Comparison of ENCODE assay signal across 14 cellular contexts in the genomic region with DNA sequence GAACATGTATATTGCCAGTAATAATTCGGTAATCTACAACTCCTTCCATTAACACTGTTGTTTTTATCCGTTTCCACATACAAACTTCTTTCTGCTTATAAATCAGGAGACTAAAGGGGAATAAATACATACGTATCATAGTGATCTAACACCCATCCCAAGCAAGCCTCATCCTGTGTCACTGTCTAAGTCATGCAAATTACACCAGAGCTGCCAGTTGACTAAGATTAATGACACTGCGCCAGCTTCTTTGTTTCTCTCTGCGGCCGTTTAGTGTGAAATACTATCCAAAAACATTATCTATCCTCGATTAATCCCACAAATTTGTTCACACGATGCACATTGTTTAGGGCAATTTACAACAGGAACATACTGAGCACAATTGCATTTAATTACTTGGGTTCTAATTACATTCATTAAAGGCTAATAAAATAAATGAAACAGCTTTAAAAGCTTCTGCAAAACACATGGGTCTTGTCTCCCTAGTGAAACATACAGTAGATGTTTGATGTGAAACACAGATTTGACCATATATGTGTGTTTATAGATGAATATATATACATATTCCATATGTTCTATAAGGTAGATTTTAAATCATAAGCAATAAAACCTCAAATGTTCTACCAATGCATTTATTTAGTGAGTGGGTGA. TPM values are rescaled to one million over a fixed set of nuclear protein-coding genes. Genes with fewer than 3 reads are reported as not detected.
DNase-seq lines count a peak whose midpoint lies in the region; ATAC-seq and TF ChIP-seq lines count a peak whose summit lies in the region.
"Had no signal": no experiment of that assay in that cellular context is flagged by ENCODE, and none has a peak within 500 bp of the region (broad histone marks: within the 10 kb centered on the region; RNA-seq: fewer than 3 reads in every experiment).

No MANE protein-coding gene starts in this region.

- DNase-seq in DMS 273 (lab: John Stamatoyannopoulos, UW; ENCODE audit: unreplicated experiment) (peak; percentile 1), DMS 273 treated with DMSO at 0.1 percent for 48 hours (lab: John Stamatoyannopoulos, UW) (no peak), NCI-H2081 treated with DMSO at 0.1 percent for 48 hours (lab: John Stamatoyannopoulos, UW) (peak; percentile 37), astrocyte of the hippocampus (ENCODE audit: low read depth, low spot score) (peak; percentile 22), neural crest cell (ENCODE audit: low read depth, low spot score) (no peak), NCI-H2196 (lab: John Stamatoyannopoulos, UW; ENCODE audit: unreplicated experiment) (no peak)
- no peak for DNase-seq in activated T-helper 2 cell treated with anti-CD3 and anti-CD28 coated beads, Interferon-gamma antibody, Interleukin-2, Interleukin-4, amounts not matched to agents 10 μg/mL and 5 μg/mL and 100 μg/mL, durations not matched to agents 14 hours and 24 hours and 36 hours (ENCODE audit: low spot score)
- DNase-seq: activated CD8-positive, alpha-beta memory T cell treated with anti-CD3 and anti-CD28 coated beads for 24 hours; activated effector memory CD4-positive, alpha-beta T cell treated with anti-CD3 and anti-CD28 coated beads, Interleukin-2, amount 50 U/mL, for 16 hours; aorta; lower lobe of right lung had no signal

- H3K4me3 Mint-ChIP-seq in neural crest cell: peak overlapping the region; percentile 13
- H3K4me3 Mint-ChIP-seq in activated T-helper 2 cell treated with anti-CD3 and anti-CD28 coated beads, Interferon-gamma antibody, Interleukin-2, Interleukin-4, amounts not matched to agents 10 μg/mL and 5 μg/mL and 100 μg/mL, durations not matched to agents 14 hours and 24 hours and 36 hours (ENCODE audit: low read depth): no peak overlapping the region
- H3K4me3 Mint-ChIP-seq: dendritic cell treated with granulocyte-macrophage colony-stimulating factor and Interleukin-4, amounts not matched to agents 40 ng/mL and 50 ng/mL, for 4 days; nephron had no signal

- no peak for ATAC-seq in GM19023 (IDR thresholded peaks at IDR 0.05; ENCODE audit: unreplicated experiment)
- ATAC-seq: lower lobe of right lung had no signal

- peak overlapping the region; percentile 73 for H3K27ac Mint-ChIP-seq in neural crest cell (ENCODE audit: unreplicated experiment)
- no peak overlapping the region for H3K27ac Mint-ChIP-seq in activated T-helper 2 cell treated with anti-CD3 and anti-CD28 coated beads, Interferon-gamma antibody, Interleukin-2, Interleukin-4, amounts not matched to agents 10 μg/mL and 5 μg/mL and 100 μg/mL, durations not matched to agents 14 hours and 24 hours and 36 hours
- H3K27ac Mint-ChIP-seq: dendritic cell treated with granulocyte-macrophage colony-stimulating factor and Interleukin-4, amounts not matched to agents 40 ng/mL and 50 ng/mL, for 4 days had no signal

- no peaks in the 10 kb centered on the region for H3K9me3 Mint-ChIP-seq in neural crest cell
- H3K9me3 Mint-ChIP-seq in activated T-helper 2 cell treated with anti-CD3 and anti-CD28 coated beads, Interferon-gamma antibody, Interleukin-2, Interleukin-4, amounts not matched to agents 10 μg/mL and 5 μg/mL and 100 μg/mL, durations not matched to agents 14 hours and 24 hours and 36 hours: no peaks in the 10 kb centered on the region
- H3K9me3 Mint-ChIP-seq: dendritic cell treated with granulocyte-macrophage colony-stimulating factor and Interleukin-4, amounts not matched to agents 40 ng/mL and 50 ng/mL, for 4 days; nephron had no signal

- TF ChIP-seq CTCF in neural crest cell (conservative IDR thresholded peaks at IDR 0.05): no peak

- no peaks in the 10 kb centered on the region for H3K27me3 Mint-ChIP-seq in neural crest cell (ENCODE audit: low read depth)
- no peaks in the 10 kb centered on the region for H3K27me3 Mint-ChIP-seq in activated T-helper 2 cell treated with anti-CD3 and anti-CD28 coated beads, Interferon-gamma antibody, Interleukin-2, Interleukin-4, amounts not matched to agents 10 μg/mL and 5 μg/mL and 100 μg/mL, durations not matched to agents 14 hours and 24 hours and 36 hours (ENCODE audit: low read depth)
- H3K27me3 Mint-ChIP-seq: dendritic cell treated with granulocyte-macrophage colony-stimulating factor and Interleukin-4, amounts not matched to agents 40 ng/mL and 50 ng/mL, for 4 days had no signal

- H3K36me3 Mint-ChIP-seq in neural crest cell (ENCODE audit: low read depth): no peaks in the 10 kb centered on the region
- no peaks in the 10 kb centered on the region for H3K36me3 Mint-ChIP-seq in activated T-helper 2 cell treated with anti-CD3 and anti-CD28 coated beads, Interferon-gamma antibody, Interleukin-2, Interleukin-4, amounts not matched to agents 10 μg/mL and 5 μg/mL and 100 μg/mL, durations not matched to agents 14 hours and 24 hours and 36 hours (ENCODE audit: low read depth)

- peaks cover 30% of the 10 kb centered on the region for H3K4me1 Mint-ChIP-seq in neural crest cell
- H3K4me1 Mint-ChIP-seq in activated T-helper 2 cell treated with anti-CD3 and anti-CD28 coated beads, Interferon-gamma antibody, Interleukin-2, Interleukin-4, amounts not matched to agents 10 μg/mL and 5 μg/mL and 100 μg/mL, durations not matched to agents 14 hours and 24 hours and 36 hours (ENCODE audit: low read depth): no peaks in the 10 kb centered on the region

- intact Hi-C loops in activated T-helper 2 cell treated with anti-CD3 and anti-CD28 coated beads, Interferon-gamma antibody, Interleukin-2, Interleukin-4, amounts not matched to agents 10 μg/mL and 5 μg/mL and 100 μg/mL, durations not matched to agents 14 hours and 24 hours and 36 hours (cut with micrococcal nuclease): no loop called here

RNA-seq across cellular contexts. Expression of a gene that starts 51.8 kb away (rescaled TPM):
- 22.8 and 23.0 TPM in 2 replicates for total RNA-seq in neural crest cell
- 10.7 and 13.9 TPM in 2 replicates for total RNA-seq in activated T-helper 2 cell treated with anti-CD3 and anti-CD28 coated beads, Interferon-gamma antibody, Interleukin-2, Interleukin-4, amounts not matched to agents 10 μg/mL and 5 μg/mL and 100 μg/mL, durations not matched to agents 14 hours and 24 hours and 36 hours

Comparison
In these comparisons a context has a peak if more than half of its experiments do, and no peak if none do; other contexts are left out.
1. DNase-seq: peak in DMS 273 (single experiment), NCI-H2081 treated with DMSO at 0.1 percent for 48 hours (single experiment) and astrocyte of the hippocampus (single experiment); none in DMS 273 treated with DMSO at 0.1 percent for 48 hours (single experiment), neural crest cell (single experiment), NCI-H2196 (single experiment) and activated T-helper 2 cell treated with anti-CD3 and anti-CD28 coated beads, Interferon-gamma antibody, Interleukin-2, Interleukin-4, amounts not matched to agents 10 μg/mL and 5 μg/mL and 100 μg/mL, durations not matched to agents 14 hours and 24 hours and 36 hours (single experiment).